Comparison of ENCODE assay signal across 9 cellular contexts in the genomic region with DNA sequence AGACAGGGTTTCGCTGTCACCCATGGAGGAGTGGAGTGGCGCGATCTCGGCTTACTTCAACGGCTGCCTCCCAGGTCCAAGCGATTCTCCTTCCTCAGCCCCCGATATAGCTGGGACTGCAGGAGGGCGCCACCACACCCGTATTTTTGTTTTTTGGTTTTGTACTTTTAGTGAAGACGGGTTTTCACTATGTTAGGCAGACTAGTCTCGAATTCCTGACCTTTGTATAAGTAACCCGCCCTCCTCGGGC.
DNase-seq lines count a peak whose midpoint lies in the region; ATAC-seq, FAIRE-seq and TF ChIP-seq lines count a peak whose summit lies in the region.
"Had no signal": no experiment of that assay in that cellular context is flagged by ENCODE, and none has a peak within 500 bp of the region (broad histone marks: within the 10 kb centered on the region; RNA-seq: fewer than 3 reads in every experiment).

No MANE protein-coding gene starts in this region.

- intact Hi-C loops in left ventricle myocardium inferior (cut with micrococcal nuclease) = no loop called here

- no peaks in the 10 kb centered on the region for H3K4me1 ChIP-seq in ACC112 (ENCODE audit: control insufficient read depth, insufficient read depth, low read length, unreplicated experiment)
- peaks cover 24% of the 10 kb centered on the region for H3K4me1 ChIP-seq in left ventricle myocardium inferior
- H3K4me1 ChIP-seq in small intestine (ENCODE audit: control insufficient read depth in 2 of 2, insufficient read depth in 1 of 2, low read depth in 1 of 2, low read length in 1 of 2) = no peaks in the 10 kb centered on the region

- TF ChIP-seq POLR2A in GM18505 (IDR thresholded peaks at IDR 0.05; ENCODE audit: borderline replicate concordance, extremely low read depth, insufficient read depth, insufficient read length) = peak; percentile 53

- H3K79me2 ChIP-seq in ACC112 (ENCODE audit: control insufficient read depth, insufficient read depth, low read length, unreplicated experiment) = no peaks in the 10 kb centered on the region

- H3K27me3 ChIP-seq in ACC112 (ENCODE audit: insufficient read depth, low read length) (peaks cover 32% of the 10 kb centered on the region), left ventricle myocardium inferior (ENCODE audit: low read depth) (peaks cover 100% of the 10 kb centered on the region), small intestine (ENCODE audit: control insufficient read depth in 2 of 2, insufficient read depth in 2 of 2, low read length in 2 of 2) (no peaks in the 10 kb centered on the region)

- H3K36me3 ChIP-seq in ACC112 (ENCODE audit: insufficient read depth, low read length) (no peaks in the 10 kb centered on the region), left ventricle myocardium inferior (no peaks in the 10 kb centered on the region), small intestine (ENCODE audit: control insufficient read depth in 2 of 2, insufficient read depth in 2 of 2, low read length in 2 of 2) (no peaks in the 10 kb centered on the region)

- DNase-seq in left ventricle myocardium inferior = no peak
- no peak for DNase-seq in small intestine
- no peak for DNase-seq in stimulated activated CD8-positive, alpha-beta memory T cell treated with anti-CD3 and anti-CD28 coated beads, Interleukin-4, amount 100 ng/mL, for 48 hours

- H3K27ac ChIP-seq in ACC112 (ENCODE audit: low read depth, low read length) (peak overlapping the region; percentile 57), VCaP (peak overlapping the region; percentile 98), left ventricle myocardium inferior (replicated peaks) (peak overlapping the region; percentile 66), small intestine (ENCODE audit: low read depth in 1 of 2, low read length in 1 of 2) (peak overlapping the region; percentile 89 to 96)

- WGBS in small intestine, 3 donors = 0 to 1% (median 0%) methylated on average over 13 of the region's 13 CpGs

- H3K4me3 ChIP-seq in ACC112 (ENCODE audit: low read depth, low read length) (peak overlapping the region; percentile 69), left ventricle myocardium inferior (peak overlapping the region; percentile 63), small intestine (ENCODE audit: low read depth in 1 of 2, low read length in 2 of 2) (peak overlapping the region; percentile 13 to 46)

- H2AFZ ChIP-seq in ACC112 (ENCODE audit: low read length, unreplicated experiment) = peak overlapping the region; percentile 93

- FAIRE-seq in small intestine (lab: Jason Lieb, UNC) = no peak
- FAIRE-seq: islet of Langerhans had no signal

- H3K9me3 ChIP-seq in left ventricle myocardium inferior (replicated peaks) = no peaks in the 10 kb centered on the region
- no peaks in the 10 kb centered on the region for H3K9me3 ChIP-seq in small intestine (ENCODE audit: control insufficient read depth, low read depth)

- TF ChIP-seq CTCF in VCaP (conservative IDR thresholded peaks at IDR 0.05) (no peak), left ventricle myocardium inferior (IDR thresholded peaks at IDR 0.05; ENCODE audit: borderline replicate concordance) (no peak)

- ATAC-seq in GM18505 (IDR thresholded peaks at IDR 0.05; ENCODE audit: unreplicated experiment) (peak; percentile 20), HG03097 (IDR thresholded peaks at IDR 0.05; ENCODE audit: low FRiP score, unreplicated experiment) (peak; percentile 16), GM19328 (IDR thresholded peaks at IDR 0.05; ENCODE audit: unreplicated experiment) (no peak)
